20 cellular contexts compared by ENCODE assay signal in genomic region chr13:42112864-42113263, GRCh38.
DNase-seq lines count a peak whose midpoint lies in the region; ATAC-seq lines count a peak whose summit lies in the region.
"Had no signal": no experiment of that assay in that cellular context is flagged by ENCODE, and none has a peak within 500 bp of the region (broad histone marks: within the 10 kb centered on the region; RNA-seq: fewer than 3 reads in every experiment).

No MANE protein-coding gene starts in this region.

- H3K27ac ChIP-seq in BLaER1 treated with 17β-estradiol and CSF1 and Interleukin-3, amounts not matched to agents 10 nM and 100 nM: no peak overlapping the region
- peak overlapping the region; percentile 50 for H3K27ac ChIP-seq in caudate nucleus (ENCODE audit: low read depth, low read length)

- H3K4me3 ChIP-seq in BLaER1 treated with 17β-estradiol and CSF1 and Interleukin-3, amounts not matched to agents 10 nM and 100 nM: no peak overlapping the region
- H3K4me3 ChIP-seq: GM12878 had no signal

- H3K4me1 ChIP-seq in BLaER1 treated with 17β-estradiol and CSF1 and Interleukin-3, amounts not matched to agents 10 nM and 100 nM: peaks cover 16 to 32% (median 22%) of the 10 kb centered on the region in 10 experiments
- H3K4me1 ChIP-seq: BE2C had no signal

- ATAC-seq in HG02981 (IDR thresholded peaks at IDR 0.05; ENCODE audit: unreplicated experiment): no peak
- ATAC-seq: GM12878 had no signal

- H3K9ac ChIP-seq in BLaER1 treated with 17β-estradiol and CSF1 and Interleukin-3, amounts not matched to agents 10 nM and 100 nM: no peak overlapping the region

- H3K36me3 ChIP-seq in BLaER1 treated with 17β-estradiol and CSF1 and Interleukin-3, amounts not matched to agents 10 nM and 100 nM: peaks cover 0 to 3% (median 0%) of the 10 kb centered on the region in 11 experiments; a peak in 4 of 22 replicates
- H3K36me3 ChIP-seq: BE2C had no signal

- no peaks in the 10 kb centered on the region for H3K27me3 ChIP-seq in BLaER1 treated with 17β-estradiol and CSF1 and Interleukin-3, amounts not matched to agents 10 nM and 100 nM
- H3K27me3 ChIP-seq: BE2C had no signal

- H4K20me1 ChIP-seq in BLaER1 treated with 17β-estradiol and CSF1 and Interleukin-3, amounts not matched to agents 10 nM and 100 nM: peaks cover 0 to 91% (median 26%) of the 10 kb centered on the region in 11 experiments; a peak in 17 of 22 replicates

- DNase-seq in caudate nucleus (lab: John Stamatoyannopoulos, UW) (peak in 14 of 61 donors; percentile 6 to 75 (median 25)), putamen (ENCODE audit: low spot score) (peak; percentile 72), NOMO-1 treated with DMSO at 0.1 percent for 48 hours (lab: John Stamatoyannopoulos, UW; ENCODE audit: unreplicated experiment) (no peak)
- no peak for DNase-seq in activated effector memory CD4-positive, alpha-beta T cell treated with anti-CD3 and anti-CD28 coated beads, Interleukin-2, amount 50 U/mL, for 16 hours
- DNase-seq: 8988T; ACHN; CD4-positive, alpha-beta memory T cell; CD4-positive, CD25-positive, alpha-beta regulatory T cell; CD8-positive, alpha-beta memory T cell; COR-L47; DMS153; DMS53; DMS79; DND-41; EL; GDM1 had no signal

- no peaks in the 10 kb centered on the region for H3K9me3 ChIP-seq in BLaER1 treated with 17β-estradiol and CSF1 and Interleukin-3, amounts not matched to agents 10 nM and 100 nM (replicated peaks in 1 of 11)
- H3K9me3 ChIP-seq: BE2C had no signal

- H3K4me2 ChIP-seq in BLaER1 treated with 17β-estradiol and CSF1 and Interleukin-3, amounts not matched to agents 10 nM and 100 nM: peak overlapping the region in 6 of 11 experiments; percentile 15 to 54 (median 39); a peak in 7 of 22 replicates
